ENCODE assay signal across 1 cellular context in genomic region chr3:193930247-193930646, GRCh38.
A peak's percentile ranks its signal among the peaks of the same experiment; 100 is the strongest.
TF ChIP-seq lines count a peak whose summit lies in the region.

No MANE protein-coding gene starts in this region.

TF ChIP-seq in K562, 482 proteins besides CTCF, POLR2A, EP300 and RAD21 (continued from another document and continues in another):
- TF ChIP-seq CREB5 (CRISPR knock-in tag; IDR thresholded peaks at IDR 0.05) (no peak), RB1 (IDR thresholded peaks at IDR 0.05; ENCODE audit: low read depth) (no peak), SAFB2 (IDR thresholded peaks at IDR 0.05; ENCODE audit: borderline replicate concordance, low read depth, low read length, severe bottlenecking) (no peak), NFXL1 (CRISPR knock-in tag; IDR thresholded peaks at IDR 0.05) (no peak), E2F3 (CRISPR knock-in tag; IDR thresholded peaks at IDR 0.05) (no peak), ZNF253 (CRISPR knock-in tag; conservative IDR thresholded peaks at IDR 0.05) (no peak), HOXB6 (CRISPR knock-in tag; IDR thresholded peaks at IDR 0.05; ENCODE audit: borderline replicate concordance) (no peak), TCF15 (CRISPR knock-in tag; IDR thresholded peaks at IDR 0.05) (no peak), HDAC3 (IDR thresholded peaks at IDR 0.05; ENCODE audit: borderline replicate concordance, partially characterized antibody) (no peak), CEBPG (CRISPR knock-in tag; IDR thresholded peaks at IDR 0.05) (no peak), CEBPG (tag; conservative IDR thresholded peaks at IDR 0.05 in 1 of 2, IDR thresholded peaks at IDR 0.05 in 1 of 2) (peak in 1 of 2 experiments; percentile 22; a peak in 1 of 4 replicates), MED1 (CRISPR knock-in tag; IDR thresholded peaks at IDR 0.05; ENCODE audit: borderline replicate concordance) (no peak), PCBP2 (IDR thresholded peaks at IDR 0.05; ENCODE audit: low read depth, low read length, poor library complexity, severe bottlenecking) (no peak), ATF3 (IDR thresholded peaks at IDR 0.05) (peak; percentile 30; the same call in 1 of the 2 replicates), ATF3 (CRISPR knock-in tag; conservative IDR thresholded peaks at IDR 0.05) (no peak), TFE3 (CRISPR knock-in tag; IDR thresholded peaks at IDR 0.05) (peak; percentile 95), KLF6 (CRISPR knock-in tag; IDR thresholded peaks at IDR 0.05; ENCODE audit: borderline replicate concordance) (no peak), TSC22D4 (tag; IDR thresholded peaks at IDR 0.05) (no peak), MNT (conservative IDR thresholded peaks at IDR 0.05) (0 out of 4 replicates have a peak, but pooled peaks of 1 of the 2 experiments have one; percentile 8), ZNF655 (CRISPR knock-in tag; IDR thresholded peaks at IDR 0.05) (no peak), ZNF282 (CRISPR knock-in tag; IDR thresholded peaks at IDR 0.05) (no peak), POU5F1 (IDR thresholded peaks at IDR 0.05; ENCODE audit: borderline replicate concordance, low read depth, low read length, partially characterized antibody) (no peak), MCM7 (IDR thresholded peaks at IDR 0.05) (no peak), SRF (CRISPR knock-in tag; IDR thresholded peaks at IDR 0.05) (no peak), RAD51 (IDR thresholded peaks at IDR 0.05; ENCODE audit: borderline replicate concordance, low read depth) (peak; percentile 76), GATAD2B (IDR thresholded peaks at IDR 0.05; ENCODE audit: borderline replicate concordance) (no peak), ZNF696 (CRISPR knock-in tag; conservative IDR thresholded peaks at IDR 0.05) (no peak), XRCC3 (IDR thresholded peaks at IDR 0.05) (no peak), NFYB (IDR thresholded peaks at IDR 0.05; ENCODE audit: extremely low read depth, insufficient read length) (no peak), ARHGAP35 (IDR thresholded peaks at IDR 0.05; ENCODE audit: partially characterized antibody) (no peak), FOS (IDR thresholded peaks at IDR 0.05; ENCODE audit: extremely low read depth, insufficient read length) (no peak), ZNF668 (CRISPR knock-in tag; IDR thresholded peaks at IDR 0.05) (no peak), DMBX1 (CRISPR knock-in tag; IDR thresholded peaks at IDR 0.05; ENCODE audit: borderline replicate concordance) (peak; percentile 61; the same call in 1 of the 2 replicates)
- TF ChIP-seq, protein P1, sequence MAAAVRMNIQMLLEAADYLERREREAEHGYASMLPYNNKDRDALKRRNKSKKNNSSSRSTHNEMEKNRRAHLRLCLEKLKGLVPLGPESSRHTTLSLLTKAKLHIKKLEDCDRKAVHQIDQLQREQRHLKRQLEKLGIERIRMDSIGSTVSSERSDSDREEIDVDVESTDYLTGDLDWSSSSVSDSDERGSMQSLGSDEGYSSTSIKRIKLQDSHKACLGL (CRISPR knock-in tag; IDR thresholded peaks at IDR 0.05; ENCODE audit: borderline replicate concordance, poor library complexity, severe bottlenecking) = no peak
- TF ChIP-seq, protein P2, sequence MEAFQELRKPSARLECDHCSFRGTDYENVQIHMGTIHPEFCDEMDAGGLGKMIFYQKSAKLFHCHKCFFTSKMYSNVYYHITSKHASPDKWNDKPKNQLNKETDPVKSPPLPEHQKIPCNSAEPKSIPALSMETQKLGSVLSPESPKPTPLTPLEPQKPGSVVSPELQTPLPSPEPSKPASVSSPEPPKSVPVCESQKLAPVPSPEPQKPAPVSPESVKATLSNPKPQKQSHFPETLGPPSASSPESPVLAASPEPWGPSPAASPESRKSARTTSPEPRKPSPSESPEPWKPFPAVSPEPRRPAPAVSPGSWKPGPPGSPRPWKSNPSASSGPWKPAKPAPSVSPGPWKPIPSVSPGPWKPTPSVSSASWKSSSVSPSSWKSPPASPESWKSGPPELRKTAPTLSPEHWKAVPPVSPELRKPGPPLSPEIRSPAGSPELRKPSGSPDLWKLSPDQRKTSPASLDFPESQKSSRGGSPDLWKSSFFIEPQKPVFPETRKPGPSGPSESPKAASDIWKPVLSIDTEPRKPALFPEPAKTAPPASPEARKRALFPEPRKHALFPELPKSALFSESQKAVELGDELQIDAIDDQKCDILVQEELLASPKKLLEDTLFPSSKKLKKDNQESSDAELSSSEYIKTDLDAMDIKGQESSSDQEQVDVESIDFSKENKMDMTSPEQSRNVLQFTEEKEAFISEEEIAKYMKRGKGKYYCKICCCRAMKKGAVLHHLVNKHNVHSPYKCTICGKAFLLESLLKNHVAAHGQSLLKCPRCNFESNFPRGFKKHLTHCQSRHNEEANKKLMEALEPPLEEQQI (IDR thresholded peaks at IDR 0.05) = no peak
- TF ChIP-seq, protein P3, sequence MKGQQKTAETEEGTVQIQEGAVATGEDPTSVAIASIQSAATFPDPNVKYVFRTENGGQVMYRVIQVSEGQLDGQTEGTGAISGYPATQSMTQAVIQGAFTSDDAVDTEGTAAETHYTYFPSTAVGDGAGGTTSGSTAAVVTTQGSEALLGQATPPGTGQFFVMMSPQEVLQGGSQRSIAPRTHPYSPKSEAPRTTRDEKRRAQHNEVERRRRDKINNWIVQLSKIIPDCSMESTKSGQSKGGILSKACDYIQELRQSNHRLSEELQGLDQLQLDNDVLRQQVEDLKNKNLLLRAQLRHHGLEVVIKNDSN (CRISPR knock-in tag; IDR thresholded peaks at IDR 0.05) = peak; percentile 48
- TF ChIP-seq, protein P4, sequence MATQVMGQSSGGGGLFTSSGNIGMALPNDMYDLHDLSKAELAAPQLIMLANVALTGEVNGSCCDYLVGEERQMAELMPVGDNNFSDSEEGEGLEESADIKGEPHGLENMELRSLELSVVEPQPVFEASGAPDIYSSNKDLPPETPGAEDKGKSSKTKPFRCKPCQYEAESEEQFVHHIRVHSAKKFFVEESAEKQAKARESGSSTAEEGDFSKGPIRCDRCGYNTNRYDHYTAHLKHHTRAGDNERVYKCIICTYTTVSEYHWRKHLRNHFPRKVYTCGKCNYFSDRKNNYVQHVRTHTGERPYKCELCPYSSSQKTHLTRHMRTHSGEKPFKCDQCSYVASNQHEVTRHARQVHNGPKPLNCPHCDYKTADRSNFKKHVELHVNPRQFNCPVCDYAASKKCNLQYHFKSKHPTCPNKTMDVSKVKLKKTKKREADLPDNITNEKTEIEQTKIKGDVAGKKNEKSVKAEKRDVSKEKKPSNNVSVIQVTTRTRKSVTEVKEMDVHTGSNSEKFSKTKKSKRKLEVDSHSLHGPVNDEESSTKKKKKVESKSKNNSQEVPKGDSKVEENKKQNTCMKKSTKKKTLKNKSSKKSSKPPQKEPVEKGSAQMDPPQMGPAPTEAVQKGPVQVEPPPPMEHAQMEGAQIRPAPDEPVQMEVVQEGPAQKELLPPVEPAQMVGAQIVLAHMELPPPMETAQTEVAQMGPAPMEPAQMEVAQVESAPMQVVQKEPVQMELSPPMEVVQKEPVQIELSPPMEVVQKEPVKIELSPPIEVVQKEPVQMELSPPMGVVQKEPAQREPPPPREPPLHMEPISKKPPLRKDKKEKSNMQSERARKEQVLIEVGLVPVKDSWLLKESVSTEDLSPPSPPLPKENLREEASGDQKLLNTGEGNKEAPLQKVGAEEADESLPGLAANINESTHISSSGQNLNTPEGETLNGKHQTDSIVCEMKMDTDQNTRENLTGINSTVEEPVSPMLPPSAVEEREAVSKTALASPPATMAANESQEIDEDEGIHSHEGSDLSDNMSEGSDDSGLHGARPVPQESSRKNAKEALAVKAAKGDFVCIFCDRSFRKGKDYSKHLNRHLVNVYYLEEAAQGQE (CRISPR knock-in tag; IDR thresholded peaks at IDR 0.05; ENCODE audit: low read depth) = no peak
